1 cellular context compared by ENCODE assay signal in the genomic region with DNA sequence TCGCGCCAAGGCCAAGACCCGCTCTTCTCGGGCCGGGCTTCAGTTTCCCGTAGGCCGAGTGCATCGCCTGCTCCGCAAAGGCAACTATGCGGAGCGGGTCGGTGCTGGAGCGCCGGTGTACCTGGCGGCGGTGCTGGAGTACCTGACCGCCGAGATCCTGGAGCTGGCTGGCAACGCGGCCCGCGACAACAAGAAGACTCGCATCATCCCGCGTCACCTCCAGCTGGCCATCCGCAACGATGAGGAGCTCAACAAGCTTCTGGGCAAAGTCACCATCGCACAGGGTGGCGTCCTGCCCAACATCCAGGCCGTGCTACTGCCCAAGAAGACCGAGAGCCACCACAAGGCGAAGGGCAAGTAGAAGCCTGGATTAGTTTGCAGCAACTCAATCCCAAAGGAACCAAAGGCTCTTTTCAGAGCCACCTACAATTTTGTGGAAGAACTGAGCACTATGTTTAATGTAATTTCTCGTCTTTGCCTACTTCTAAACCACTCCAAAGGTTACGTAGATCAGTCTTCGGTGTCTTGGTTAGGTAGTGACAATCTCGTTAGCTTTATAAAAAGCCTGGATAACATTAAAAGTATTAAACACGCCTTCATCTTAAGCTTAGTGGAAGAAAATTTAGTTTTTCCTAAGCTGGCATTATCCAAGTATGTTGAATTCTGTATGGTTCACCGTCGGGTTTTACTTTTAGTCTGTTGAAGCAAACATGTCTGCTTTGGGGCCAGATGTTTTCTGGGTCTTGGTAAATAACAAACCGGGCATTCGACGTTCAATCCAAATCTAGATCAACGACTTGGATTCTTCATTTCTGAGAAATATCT.
TF ChIP-seq lines count a peak whose summit lies in the region.
"Not testable (repeated sequence)": the region's sequence is repeated elsewhere in the genome, so short reads cannot be mapped to it uniquely, and the experiment has no call there.

No MANE protein-coding gene starts in this region.

TF ChIP-seq in K562, 482 proteins besides CTCF, POLR2A, EP300 and RAD21 (continued from another document and continues in another):
- TF ChIP-seq, protein P1, sequence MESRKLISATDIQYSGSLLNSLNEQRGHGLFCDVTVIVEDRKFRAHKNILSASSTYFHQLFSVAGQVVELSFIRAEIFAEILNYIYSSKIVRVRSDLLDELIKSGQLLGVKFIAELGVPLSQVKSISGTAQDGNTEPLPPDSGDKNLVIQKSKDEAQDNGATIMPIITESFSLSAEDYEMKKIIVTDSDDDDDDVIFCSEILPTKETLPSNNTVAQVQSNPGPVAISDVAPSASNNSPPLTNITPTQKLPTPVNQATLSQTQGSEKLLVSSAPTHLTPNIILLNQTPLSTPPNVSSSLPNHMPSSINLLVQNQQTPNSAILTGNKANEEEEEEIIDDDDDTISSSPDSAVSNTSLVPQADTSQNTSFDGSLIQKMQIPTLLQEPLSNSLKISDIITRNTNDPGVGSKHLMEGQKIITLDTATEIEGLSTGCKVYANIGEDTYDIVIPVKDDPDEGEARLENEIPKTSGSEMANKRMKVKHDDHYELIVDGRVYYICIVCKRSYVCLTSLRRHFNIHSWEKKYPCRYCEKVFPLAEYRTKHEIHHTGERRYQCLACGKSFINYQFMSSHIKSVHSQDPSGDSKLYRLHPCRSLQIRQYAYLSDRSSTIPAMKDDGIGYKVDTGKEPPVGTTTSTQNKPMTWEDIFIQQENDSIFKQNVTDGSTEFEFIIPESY (CRISPR knock-in tag; IDR thresholded peaks at IDR 0.05), result 0 out of 2 replicates have a peak, but pooled peaks have one; percentile 44
- TF ChIP-seq ZNF444 (CRISPR knock-in tag; IDR thresholded peaks at IDR 0.05) (peak; percentile 82), DDX20 (tag; IDR thresholded peaks at IDR 0.05; ENCODE audit: low read depth) (peak; percentile 15; the same call in 1 of the 2 replicates), NBN (IDR thresholded peaks at IDR 0.05; ENCODE audit: low read depth) (peak; percentile 71), SIN3A (IDR thresholded peaks at IDR 0.05; ENCODE audit: borderline replicate concordance in 2 of 2, control insufficient read depth in 1 of 2, low read depth in 2 of 2, low read length in 2 of 2) (peak; percentile 65 to 86; a peak in 2 of 4 replicates), ZNF75A (CRISPR knock-in tag; IDR thresholded peaks at IDR 0.05) (peak; percentile 62), KAT7 (CRISPR knock-in tag; IDR thresholded peaks at IDR 0.05; ENCODE audit: borderline replicate concordance) (peak; percentile 96; the same call in 1 of the 2 replicates), RBFOX2 (IDR thresholded peaks at IDR 0.05; ENCODE audit: low read depth, low read length) (peak; percentile 85), THRAP3 (IDR thresholded peaks at IDR 0.05; ENCODE audit: borderline replicate concordance) (peak; percentile 91), BCOR (IDR thresholded peaks at IDR 0.05) (0 out of 2 replicates have a peak, but pooled peaks have one; percentile 20), CHCHD3 (CRISPR knock-in tag; IDR thresholded peaks at IDR 0.05) (peak; percentile 88), STAT5A (IDR thresholded peaks at IDR 0.05; ENCODE audit: borderline replicate concordance, low read length) (peak; percentile 36; the same call in 1 of the 2 replicates), ZNF253 (CRISPR knock-in tag; conservative IDR thresholded peaks at IDR 0.05) (peak; percentile 68; the same call in 1 of the 2 replicates), ETV1 (tag; conservative IDR thresholded peaks at IDR 0.05; ENCODE audit: low read depth) (peak; percentile 23; the same call in 1 of the 2 replicates), ARNT (IDR thresholded peaks at IDR 0.05) (peak in 1 of 2 experiments; percentile 49; a peak in 2 of 4 replicates), ZNF586 (CRISPR knock-in tag; conservative IDR thresholded peaks at IDR 0.05) (0 out of 2 replicates have a peak, but pooled peaks have one; percentile 73), ZSCAN32 (CRISPR knock-in tag; IDR thresholded peaks at IDR 0.05) (0 out of 2 replicates have a peak, but pooled peaks have one; percentile 35), DMBX1 (CRISPR knock-in tag; IDR thresholded peaks at IDR 0.05; ENCODE audit: borderline replicate concordance) (0 out of 2 replicates have a peak, but pooled peaks have one; percentile 17), HDAC3 (IDR thresholded peaks at IDR 0.05; ENCODE audit: borderline replicate concordance, partially characterized antibody) (peak; percentile 16), MAZ (CRISPR knock-in tag; conservative IDR thresholded peaks at IDR 0.05 in 1 of 2, IDR thresholded peaks at IDR 0.05 in 1 of 2) (peak in 1 of 2 experiments; percentile 26; a peak in 3 of 4 replicates), ZBED1 (IDR thresholded peaks at IDR 0.05) (peak; percentile 93), ZC3H4 (CRISPR knock-in tag; IDR thresholded peaks at IDR 0.05; ENCODE audit: borderline replicate concordance) (peak; percentile 89; the same call in 1 of the 2 replicates), ZKSCAN1 (IDR thresholded peaks at IDR 0.05; ENCODE audit: low read depth, low read length) (peak; percentile 71; the same call in 1 of the 2 replicates), CTBP1 (IDR thresholded peaks at IDR 0.05; ENCODE audit: borderline replicate concordance) (peak; percentile 84), KHSRP (IDR thresholded peaks at IDR 0.05) (0 out of 2 replicates have a peak, but pooled peaks have one; percentile 13), CHD2 (IDR thresholded peaks at IDR 0.05; ENCODE audit: low read depth, low read length) (peak; percentile 16; the same call in 1 of the 2 replicates), ZNF717 (CRISPR knock-in tag; IDR thresholded peaks at IDR 0.05) (peak; percentile 36; the same call in 1 of the 2 replicates), TAF1 (IDR thresholded peaks at IDR 0.05; ENCODE audit: control insufficient read depth, extremely low read depth, insufficient read depth, low read length, severe bottlenecking) (peak; percentile 81), PHF8 (IDR thresholded peaks at IDR 0.05; ENCODE audit: borderline replicate concordance, low read length) (peak; percentile 41; the same call in 1 of the 2 replicates), ZNF57 (CRISPR knock-in tag; IDR thresholded peaks at IDR 0.05) (peak; percentile 62; the same call in 1 of the 2 replicates), CREB1 (CRISPR knock-in tag; IDR thresholded peaks at IDR 0.05) (peak; percentile 69; the same call in 1 of the 2 replicates), HNRNPL (IDR thresholded peaks at IDR 0.05; ENCODE audit: low read depth, low read length) (peak; percentile 84)
- TF ChIP-seq, protein P2, sequence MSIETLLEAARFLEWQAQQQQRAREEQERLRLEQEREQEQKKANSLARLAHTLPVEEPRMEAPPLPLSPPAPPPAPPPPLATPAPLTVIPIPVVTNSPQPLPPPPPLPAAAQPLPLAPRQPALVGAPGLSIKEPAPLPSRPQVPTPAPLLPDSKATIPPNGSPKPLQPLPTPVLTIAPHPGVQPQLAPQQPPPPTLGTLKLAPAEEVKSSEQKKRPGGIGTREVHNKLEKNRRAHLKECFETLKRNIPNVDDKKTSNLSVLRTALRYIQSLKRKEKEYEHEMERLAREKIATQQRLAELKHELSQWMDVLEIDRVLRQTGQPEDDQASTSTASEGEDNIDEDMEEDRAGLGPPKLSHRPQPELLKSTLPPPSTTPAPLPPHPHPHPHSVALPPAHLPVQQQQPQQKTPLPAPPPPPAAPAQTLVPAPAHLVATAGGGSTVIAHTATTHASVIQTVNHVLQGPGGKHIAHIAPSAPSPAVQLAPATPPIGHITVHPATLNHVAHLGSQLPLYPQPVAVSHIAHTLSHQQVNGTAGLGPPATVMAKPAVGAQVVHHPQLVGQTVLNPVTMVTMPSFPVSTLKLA (conservative IDR thresholded peaks at IDR 0.05), result peak in 1 of 2 experiments; percentile 38; a peak in 2 of 4 replicates
- TF ChIP-seq, protein P3, sequence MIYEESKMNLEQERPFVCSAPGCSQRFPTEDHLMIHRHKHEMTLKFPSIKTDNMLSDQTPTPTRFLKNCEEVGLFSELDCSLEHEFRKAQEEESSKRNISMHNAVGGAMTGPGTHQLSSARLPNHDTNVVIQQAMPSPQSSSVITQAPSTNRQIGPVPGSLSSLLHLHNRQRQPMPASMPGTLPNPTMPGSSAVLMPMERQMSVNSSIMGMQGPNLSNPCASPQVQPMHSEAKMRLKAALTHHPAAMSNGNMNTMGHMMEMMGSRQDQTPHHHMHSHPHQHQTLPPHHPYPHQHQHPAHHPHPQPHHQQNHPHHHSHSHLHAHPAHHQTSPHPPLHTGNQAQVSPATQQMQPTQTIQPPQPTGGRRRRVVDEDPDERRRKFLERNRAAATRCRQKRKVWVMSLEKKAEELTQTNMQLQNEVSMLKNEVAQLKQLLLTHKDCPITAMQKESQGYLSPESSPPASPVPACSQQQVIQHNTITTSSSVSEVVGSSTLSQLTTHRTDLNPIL (CRISPR knock-in tag; IDR thresholded peaks at IDR 0.05), result peak; percentile 20; the same call in 1 of the 2 replicates
- TF ChIP-seq, protein P4, sequence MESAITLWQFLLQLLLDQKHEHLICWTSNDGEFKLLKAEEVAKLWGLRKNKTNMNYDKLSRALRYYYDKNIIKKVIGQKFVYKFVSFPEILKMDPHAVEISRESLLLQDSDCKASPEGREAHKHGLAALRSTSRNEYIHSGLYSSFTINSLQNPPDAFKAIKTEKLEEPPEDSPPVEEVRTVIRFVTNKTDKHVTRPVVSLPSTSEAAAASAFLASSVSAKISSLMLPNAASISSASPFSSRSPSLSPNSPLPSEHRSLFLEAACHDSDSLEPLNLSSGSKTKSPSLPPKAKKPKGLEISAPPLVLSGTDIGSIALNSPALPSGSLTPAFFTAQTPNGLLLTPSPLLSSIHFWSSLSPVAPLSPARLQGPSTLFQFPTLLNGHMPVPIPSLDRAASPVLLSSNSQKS (CRISPR knock-in tag; IDR thresholded peaks at IDR 0.05), result 0 out of 2 replicates have a peak, but pooled peaks have one; percentile 43
- TF ChIP-seq, protein P5, sequence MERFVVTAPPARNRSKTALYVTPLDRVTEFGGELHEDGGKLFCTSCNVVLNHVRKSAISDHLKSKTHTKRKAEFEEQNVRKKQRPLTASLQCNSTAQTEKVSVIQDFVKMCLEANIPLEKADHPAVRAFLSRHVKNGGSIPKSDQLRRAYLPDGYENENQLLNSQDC (CRISPR knock-in tag; IDR thresholded peaks at IDR 0.05), result peak; percentile 94
- TF ChIP-seq, protein P6, sequence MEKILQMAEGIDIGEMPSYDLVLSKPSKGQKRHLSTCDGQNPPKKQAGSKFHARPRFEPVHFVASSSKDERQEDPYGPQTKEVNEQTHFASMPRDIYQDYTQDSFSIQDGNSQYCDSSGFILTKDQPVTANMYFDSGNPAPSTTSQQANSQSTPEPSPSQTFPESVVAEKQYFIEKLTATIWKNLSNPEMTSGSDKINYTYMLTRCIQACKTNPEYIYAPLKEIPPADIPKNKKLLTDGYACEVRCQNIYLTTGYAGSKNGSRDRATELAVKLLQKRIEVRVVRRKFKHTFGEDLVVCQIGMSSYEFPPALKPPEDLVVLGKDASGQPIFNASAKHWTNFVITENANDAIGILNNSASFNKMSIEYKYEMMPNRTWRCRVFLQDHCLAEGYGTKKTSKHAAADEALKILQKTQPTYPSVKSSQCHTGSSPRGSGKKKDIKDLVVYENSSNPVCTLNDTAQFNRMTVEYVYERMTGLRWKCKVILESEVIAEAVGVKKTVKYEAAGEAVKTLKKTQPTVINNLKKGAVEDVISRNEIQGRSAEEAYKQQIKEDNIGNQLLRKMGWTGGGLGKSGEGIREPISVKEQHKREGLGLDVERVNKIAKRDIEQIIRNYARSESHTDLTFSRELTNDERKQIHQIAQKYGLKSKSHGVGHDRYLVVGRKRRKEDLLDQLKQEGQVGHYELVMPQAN (IDR thresholded peaks at IDR 0.05; ENCODE audit: borderline replicate concordance), result peak; percentile 76; the same call in 1 of the 2 replicates
- TF ChIP-seq, protein P7, sequence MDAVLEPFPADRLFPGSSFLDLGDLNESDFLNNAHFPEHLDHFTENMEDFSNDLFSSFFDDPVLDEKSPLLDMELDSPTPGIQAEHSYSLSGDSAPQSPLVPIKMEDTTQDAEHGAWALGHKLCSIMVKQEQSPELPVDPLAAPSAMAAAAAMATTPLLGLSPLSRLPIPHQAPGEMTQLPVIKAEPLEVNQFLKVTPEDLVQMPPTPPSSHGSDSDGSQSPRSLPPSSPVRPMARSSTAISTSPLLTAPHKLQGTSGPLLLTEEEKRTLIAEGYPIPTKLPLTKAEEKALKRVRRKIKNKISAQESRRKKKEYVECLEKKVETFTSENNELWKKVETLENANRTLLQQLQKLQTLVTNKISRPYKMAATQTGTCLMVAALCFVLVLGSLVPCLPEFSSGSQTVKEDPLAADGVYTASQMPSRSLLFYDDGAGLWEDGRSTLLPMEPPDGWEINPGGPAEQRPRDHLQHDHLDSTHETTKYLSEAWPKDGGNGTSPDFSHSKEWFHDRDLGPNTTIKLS (IDR thresholded peaks at IDR 0.05; ENCODE audit: borderline replicate concordance, low read depth), result 0 out of 2 replicates have a peak, but pooled peaks have one; percentile 42
- TF ChIP-seq, protein P8, sequence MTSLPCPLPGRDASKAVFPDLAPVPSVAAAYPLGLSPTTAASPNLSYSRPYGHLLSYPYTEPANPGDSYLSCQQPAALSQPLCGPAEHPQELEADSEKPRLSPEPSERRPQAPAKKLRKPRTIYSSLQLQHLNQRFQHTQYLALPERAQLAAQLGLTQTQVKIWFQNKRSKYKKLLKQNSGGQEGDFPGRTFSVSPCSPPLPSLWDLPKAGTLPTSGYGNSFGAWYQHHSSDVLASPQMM (CRISPR knock-in tag; IDR thresholded peaks at IDR 0.05), result peak; percentile 85
- TF ChIP-seq, protein P9, sequence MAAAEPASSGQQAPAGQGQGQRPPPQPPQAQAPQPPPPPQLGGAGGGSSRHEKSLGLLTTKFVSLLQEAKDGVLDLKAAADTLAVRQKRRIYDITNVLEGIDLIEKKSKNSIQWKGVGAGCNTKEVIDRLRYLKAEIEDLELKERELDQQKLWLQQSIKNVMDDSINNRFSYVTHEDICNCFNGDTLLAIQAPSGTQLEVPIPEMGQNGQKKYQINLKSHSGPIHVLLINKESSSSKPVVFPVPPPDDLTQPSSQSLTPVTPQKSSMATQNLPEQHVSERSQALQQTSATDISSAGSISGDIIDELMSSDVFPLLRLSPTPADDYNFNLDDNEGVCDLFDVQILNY (CRISPR knock-in tag; IDR thresholded peaks at IDR 0.05), result peak; percentile 64
- TF ChIP-seq, protein P10, sequence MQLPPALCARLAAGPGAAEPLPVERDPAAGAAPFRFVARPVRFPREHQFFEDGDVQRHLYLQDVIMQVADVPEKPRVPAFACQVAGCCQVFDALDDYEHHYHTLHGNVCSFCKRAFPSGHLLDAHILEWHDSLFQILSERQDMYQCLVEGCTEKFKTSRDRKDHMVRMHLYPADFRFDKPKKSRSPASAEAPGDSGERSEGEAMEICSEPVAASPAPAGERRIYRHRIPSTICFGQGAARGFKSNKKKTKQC (CRISPR knock-in tag; IDR thresholded peaks at IDR 0.05), result peak; percentile 76; the same call in 1 of the 2 replicates
- not testable (repeated sequence) for TF ChIP-seq CREB1 (IDR thresholded peaks at IDR 0.05)
- TF ChIP-seq, protein P11, sequence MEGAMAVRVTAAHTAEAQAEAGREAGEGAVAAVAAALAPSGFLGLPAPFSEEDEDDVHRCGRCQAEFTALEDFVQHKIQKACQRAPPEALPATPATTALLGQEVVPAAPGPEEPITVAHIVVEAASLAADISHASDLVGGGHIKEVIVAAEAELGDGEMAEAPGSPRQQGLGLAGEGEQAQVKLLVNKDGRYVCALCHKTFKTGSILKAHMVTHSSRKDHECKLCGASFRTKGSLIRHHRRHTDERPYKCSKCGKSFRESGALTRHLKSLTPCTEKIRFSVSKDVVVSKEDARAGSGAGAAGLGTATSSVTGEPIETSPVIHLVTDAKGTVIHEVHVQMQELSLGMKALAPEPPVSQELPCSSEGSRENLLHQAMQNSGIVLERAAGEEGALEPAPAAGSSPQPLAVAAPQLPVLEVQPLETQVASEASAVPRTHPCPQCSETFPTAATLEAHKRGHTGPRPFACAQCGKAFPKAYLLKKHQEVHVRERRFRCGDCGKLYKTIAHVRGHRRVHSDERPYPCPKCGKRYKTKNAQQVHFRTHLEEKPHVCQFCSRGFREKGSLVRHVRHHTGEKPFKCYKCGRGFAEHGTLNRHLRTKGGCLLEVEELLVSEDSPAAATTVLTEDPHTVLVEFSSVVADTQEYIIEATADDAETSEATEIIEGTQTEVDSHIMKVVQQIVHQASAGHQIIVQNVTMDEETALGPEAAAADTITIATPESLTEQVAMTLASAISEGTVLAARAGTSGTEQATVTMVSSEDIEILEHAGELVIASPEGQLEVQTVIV (CRISPR knock-in tag; IDR thresholded peaks at IDR 0.05; ENCODE audit: borderline replicate concordance), result peak; percentile 36; the same call in 1 of the 2 replicates
